Comparison of ENCODE assay signal across 8 cellular contexts in the genomic region with DNA sequence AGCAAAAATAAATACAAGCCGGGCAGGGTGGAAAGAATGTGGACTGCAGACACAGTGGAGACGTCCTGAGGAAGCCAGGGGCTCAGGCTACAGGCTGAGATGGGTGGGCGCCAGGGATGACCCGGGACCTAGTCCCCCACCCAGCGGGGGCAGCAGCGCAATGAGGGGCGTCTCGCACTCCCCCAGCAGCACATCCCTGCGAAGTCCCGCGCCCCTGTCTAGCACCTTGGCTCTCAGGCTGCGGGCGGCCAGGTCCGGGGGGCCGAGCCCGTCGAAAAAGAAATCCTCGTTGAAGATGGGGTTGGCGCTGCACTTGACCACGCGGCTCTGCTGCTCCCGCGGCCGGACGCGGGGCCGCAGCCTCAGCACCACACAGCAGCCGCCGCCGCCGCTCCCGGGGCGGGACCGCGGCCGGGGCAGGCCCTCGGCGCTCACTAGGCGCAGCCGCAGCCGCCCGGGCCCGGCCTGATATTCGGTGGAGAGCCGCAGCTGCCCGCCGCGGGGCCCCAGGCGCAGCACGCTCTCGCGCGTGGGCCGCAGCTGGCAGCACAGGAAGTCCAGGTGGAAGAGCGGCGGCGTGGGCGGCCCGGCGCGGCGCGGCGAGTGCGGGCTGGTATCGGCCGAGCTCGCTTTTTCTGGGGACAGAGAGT. TPM values are rescaled to one million over a fixed set of nuclear protein-coding genes. Genes with fewer than 3 reads are reported as not detected.
DNase-seq lines count a peak whose midpoint lies in the region; ATAC-seq and TF ChIP-seq lines count a peak whose summit lies in the region.

No MANE protein-coding gene starts in this region.

- no peaks in the 10 kb centered on the region for H3K27me3 Mint-ChIP-seq in CD4-positive, alpha-beta T cell
- H3K27me3 Mint-ChIP-seq in effector memory CD8-positive, alpha-beta T cell: no peaks in the 10 kb centered on the region
- peaks cover 12 to 23% (median 16%) of the 10 kb centered on the region in 3 donors for H3K27me3 Mint-ChIP-seq in naive B cell

- peak overlapping the region; percentile 38 for H3K9ac ChIP-seq in PC-3 (ENCODE audit: low read length)

- no peaks in the 10 kb centered on the region for H3K9me3 Mint-ChIP-seq in CD4-positive, alpha-beta T cell
- H3K9me3 Mint-ChIP-seq in effector memory CD8-positive, alpha-beta T cell: no peaks in the 10 kb centered on the region
- H3K9me3 Mint-ChIP-seq in naive B cell: no peaks in the 10 kb centered on the region

- H3F3A ChIP-seq in PC-3 (ENCODE audit: low read length, unreplicated experiment): no peaks in the 10 kb centered on the region

- H3K4me3 Mint-ChIP-seq in CD4-positive, alpha-beta T cell: peak overlapping the region; percentile 94
- H3K4me3 Mint-ChIP-seq in effector memory CD8-positive, alpha-beta T cell: peak overlapping the region; percentile 78 to 98
- H3K4me3 Mint-ChIP-seq in naive B cell: peak overlapping the region; percentile 75 to 92 (median 84)

- H3K27ac ChIP-seq in CD4-positive, alpha-beta T cell (ENCODE audit: low read depth, low read length): peak overlapping the region; percentile 25
- peak overlapping the region; percentile 83 for H3K27ac ChIP-seq in PC-3 (ENCODE audit: low read length)

- H2AFZ ChIP-seq in PC-3 (ENCODE audit: low read length): no peak overlapping the region

- peaks cover 3% of the 10 kb centered on the region; the same call in 1 of the 2 replicates for H3K79me2 ChIP-seq in PC-3 (ENCODE audit: low read length)

- ATAC-seq in CD4-positive, alpha-beta T cell (ENCODE audit: poor library complexity): peak; percentile 8
- ATAC-seq in PC-3 (no peak), naive B cell (ENCODE audit: low read depth in 2 of 2) (peak; percentile 44 to 50), HG03280 (IDR thresholded peaks at IDR 0.05; ENCODE audit: unreplicated experiment) (no peak)
- peak; percentile 38 for ATAC-seq in effector memory CD8-positive, alpha-beta T cell (replicated peaks)

- no TSS peak for BruUV-seq in PC-3 (replicated peaks; lab: Mats Ljungman, UMichigan)

- no peaks in the 10 kb centered on the region for H3K9me2 ChIP-seq in PC-3 (replicated peaks; ENCODE audit: low read length)

- H3K9me3 ChIP-seq in CD4-positive, alpha-beta T cell (ENCODE audit: control insufficient read depth, low read length): no peaks in the 10 kb centered on the region
- no peaks in the 10 kb centered on the region for H3K9me3 ChIP-seq in PC-3 (ENCODE audit: low read length)

- H3K4me1 ChIP-seq in PC-3 (ENCODE audit: insufficient read depth, low read length): peaks cover 51% of the 10 kb centered on the region

- H3K36me3 Mint-ChIP-seq in CD4-positive, alpha-beta T cell (ENCODE audit: low read depth): no peaks in the 10 kb centered on the region
- H3K36me3 Mint-ChIP-seq in effector memory CD8-positive, alpha-beta T cell (ENCODE audit: insufficient read depth): peaks cover 36% of the 10 kb centered on the region
- no peaks in the 10 kb centered on the region for H3K36me3 Mint-ChIP-seq in naive B cell

- H3K27ac Mint-ChIP-seq in CD4-positive, alpha-beta T cell: peak overlapping the region; percentile 73
- H3K27ac Mint-ChIP-seq in effector memory CD8-positive, alpha-beta T cell: peak overlapping the region; percentile 86 to 99
- H3K27ac Mint-ChIP-seq in naive B cell: peak overlapping the region in 4 of 6 donors; percentile 32 to 93 (median 78)

- H3K4me2 ChIP-seq in PC-3 (ENCODE audit: low read length): peak overlapping the region; percentile 36; the same call in 1 of the 2 replicates

- peaks cover 79% of the 10 kb centered on the region for H3K4me1 Mint-ChIP-seq in CD4-positive, alpha-beta T cell (ENCODE audit: low read depth)
- H3K4me1 Mint-ChIP-seq in effector memory CD8-positive, alpha-beta T cell (ENCODE audit: low read depth in 2 of 2): peaks cover 38 to 52% of the 10 kb centered on the region in 2 donors
- H3K4me1 Mint-ChIP-seq in naive B cell: peaks cover 24 to 42% (median 33%) of the 10 kb centered on the region in 3 donors

- intact Hi-C loops in CD4-positive, alpha-beta T cell (cut with DNase I, micrococcal nuclease): loop anchor here (2.0 to 5.0 kb wide), 7 partner anchors 47 to 395 kb away; a partner anchor contains a TSS
- intact Hi-C loops in PC-3 (cut with micrococcal nuclease): loop anchor here (2.0 to 10.0 kb wide), 3 partner anchors 47 to 493 kb away; a partner anchor contains a TSS

- H3K36me3 ChIP-seq in PC-3 (ENCODE audit: low read depth, low read length): no peaks in the 10 kb centered on the region

- H3K27me3 ChIP-seq in CD4-positive, alpha-beta T cell (ENCODE audit: control insufficient read depth, insufficient read depth, low read length): no peaks in the 10 kb centered on the region
- H3K27me3 ChIP-seq in PC-3 (ENCODE audit: low read length): no peaks in the 10 kb centered on the region

- CTCF ChIA-PET in CD4-positive, alpha-beta T cell (lab: Charles Lee): interaction anchor here (0.9 to 2.2 kb wide), 3 partner anchors 98 to 244 kb away, joined by 3 to 6 read pairs (median 3); no protein-coding TSS in a partner anchor
- CTCF ChIA-PET in PC-3 (lab: Charles Lee): interaction anchor here (0.6 kb wide), 1 partner anchor 146 kb away, joined by 3 read pairs; no protein-coding TSS in a partner anchor

- H3K4me3 ChIP-seq in PC-3 (ENCODE audit: low read length): no peak overlapping the region

- H4K20me1 ChIP-seq in PC-3 (ENCODE audit: low read length): no peaks in the 10 kb centered on the region

- TF ChIP-seq CTCF in CD4-positive, alpha-beta T cell (IDR thresholded peaks at IDR 0.05): no peak
- TF ChIP-seq CTCF in PC-3 (conservative IDR thresholded peaks at IDR 0.05; ENCODE audit: low read depth, low read length): no peak

- no peak for DNase-seq in CD4-positive, alpha-beta T cell
- DNase-seq in PC-3: no peak
- DNase-seq in effector memory CD8-positive, alpha-beta T cell: peak in 2 of 3 experiments; percentile 30 to 41
- peak; percentile 58 for DNase-seq in naive B cell
- no peak for DNase-seq in NCI-H1417 (lab: John Stamatoyannopoulos, UW)
- no peak for DNase-seq in NCI-H2196 (lab: John Stamatoyannopoulos, UW; ENCODE audit: unreplicated experiment)
- no peak for DNase-seq in NCI-H2227 treated with DMSO at 0.1 percent for 48 hours (lab: John Stamatoyannopoulos, UW)

- POLR2A ChIA-PET in CD4-positive, alpha-beta T cell (lab: Charles Lee): interaction anchor here (0.9 to 4.8 kb wide), 4 partner anchors 8 to 379 kb away, joined by 3 to 23 read pairs (median 5); a partner anchor contains a TSS
- POLR2A ChIA-PET in PC-3 (lab: Charles Lee; ENCODE audit: unreplicated experiment): no interaction called here

RNA-seq across cellular contexts. Expression of a gene that starts 1.7 kb away (rescaled TPM):
- total RNA-seq in CD4-positive, alpha-beta T cell: under 1 TPM; 0.75 to 0.88 TPM
- 0.58 and 2.8 TPM in 2 replicates for total RNA-seq in PC-3 (2014; rRNA removed)
- under 1 TPM in 3 of 6 donors, not detected in 3; 0.16 to 0.27 (median 0.22) TPM for polyA plus RNA-seq in naive B cell (ENCODE audit: low read depth in 6 of 6)

RNA-seq across cellular contexts. Expression of a gene that starts 6.4 kb away (rescaled TPM):
- total RNA-seq in CD4-positive, alpha-beta T cell: 1 to 10 TPM; 3.6 to 3.7 TPM
- total RNA-seq in PC-3 (2014; rRNA removed): 0.26 TPM in 1 of 2 replicates, not detected in the other
- under 1 TPM in 1 of 6 donors, not detected in 5; 0.08 TPM for polyA plus RNA-seq in naive B cell (ENCODE audit: low read depth in 6 of 6)

RNA-seq across cellular contexts. Expression of a gene that starts 15.5 kb away (rescaled TPM):
- not detected for total RNA-seq in CD4-positive, alpha-beta T cell
- not detected in 2 replicates for total RNA-seq in PC-3 (2014; rRNA removed)
- polyA plus RNA-seq in naive B cell (ENCODE audit: low read depth in 6 of 6): not detected

RNA-seq across cellular contexts. Expression of a gene that starts 32.7 kb away (rescaled TPM):
- under 1 TPM; 0.06 to 0.16 TPM for total RNA-seq in CD4-positive, alpha-beta T cell
- total RNA-seq in PC-3 (2014; rRNA removed): not detected in 2 replicates
- polyA plus RNA-seq in naive B cell (ENCODE audit: low read depth in 6 of 6): not detected

RNA-seq across cellular contexts. Expression of a gene that starts 47.7 kb away (rescaled TPM):
- total RNA-seq in CD4-positive, alpha-beta T cell: 1 to 10 TPM; 6.1 to 6.4 TPM
- total RNA-seq in PC-3 (2014; rRNA removed): 15.2 and 15.6 TPM in 2 replicates
- polyA plus RNA-seq in naive B cell (ENCODE audit: low read depth in 6 of 6): 1 to 10 TPM; 3.9 to 9.2 (median 6.9) TPM

Comparison
In these comparisons a context has a peak if more than half of its experiments do, and no peak if none do; other contexts are left out.
1. ATAC-seq: peak in CD4-positive, alpha-beta T cell (single experiment), effector memory CD8-positive, alpha-beta T cell (single experiment) and naive B cell (2 of 2); none in PC-3 (single experiment) and HG03280 (single experiment).
2. DNase-seq: peak in effector memory CD8-positive, alpha-beta T cell (2 of 3) and naive B cell (single experiment); none in CD4-positive, alpha-beta T cell (0 of 10), PC-3 (single experiment), NCI-H1417 (0 of 3), NCI-H2196 (single experiment) and NCI-H2227 treated with DMSO at 0.1 percent for 48 hours (single experiment).
3. Peak in every context shown above with its lines, with median percentiles within 50 percentile points of each other: H3K27ac Mint-ChIP-seq and H3K4me3 Mint-ChIP-seq.